Comparison of ENCODE assay signal across 9 cellular contexts in genomic region chr17:4500188-4500565, GRCh38. TPM values are rescaled to one million over a fixed set of nuclear protein-coding genes. Genes with fewer than 3 reads are reported as not detected.
DNase-seq lines count a peak whose midpoint lies in the region; ATAC-seq lines count a peak whose summit lies in the region.
"Had no signal": no experiment of that assay in that cellular context is flagged by ENCODE, and none has a peak within 500 bp of the region (broad histone marks: within the 10 kb centered on the region; RNA-seq: fewer than 3 reads in every experiment).

No MANE protein-coding gene starts in this region.

- H3K4ac ChIP-seq in neuronal stem cell (ENCODE audit: low read length), result no peak overlapping the region

- H2BK15ac ChIP-seq in neuronal stem cell (ENCODE audit: low read length), result no peak overlapping the region

- WGBS in neuronal stem cell (ENCODE audit: extremely low coverage in 2 of 2, insufficient read length in 2 of 2, insufficient replicate concordance in 1 of 2), 2 donors, result no CpG with 5 or more reads among the region's 7 CpGs

- H4K91ac ChIP-seq in neuronal stem cell (ENCODE audit: low read depth, low read length, poor library complexity), result no peak overlapping the region

- no peak for ATAC-seq in CD4-positive, CD25-positive, alpha-beta regulatory T cell (ENCODE audit: low read depth in 2 of 2)
- ATAC-seq in GM21619 (IDR thresholded peaks at IDR 0.05; ENCODE audit: unreplicated experiment) (no peak), GM21526 (IDR thresholded peaks at IDR 0.05; ENCODE audit: low FRiP score, unreplicated experiment) (no peak)

- H4K8ac ChIP-seq in neuronal stem cell (ENCODE audit: low read depth, low read length), result no peak overlapping the region

- H3K36me3 ChIP-seq in CD4-positive, CD25-positive, alpha-beta regulatory T cell (ENCODE audit: control insufficient read depth, insufficient read depth, low read length), result no peaks in the 10 kb centered on the region
- H3K36me3 ChIP-seq in effector memory CD4-positive, alpha-beta T cell (ENCODE audit: control insufficient read depth, insufficient read depth, low read length), result no peaks in the 10 kb centered on the region
- no peaks in the 10 kb centered on the region for H3K36me3 ChIP-seq in neuronal stem cell (replicated peaks in 1 of 2; ENCODE audit: control insufficient read depth in 2 of 2, insufficient read depth in 2 of 2, low read length in 2 of 2)

- no peak overlapping the region for H2BK5ac ChIP-seq in neuronal stem cell (ENCODE audit: low read length)

- no peak overlapping the region for H3K14ac ChIP-seq in neuronal stem cell (ENCODE audit: low read length)

- peak overlapping the region; percentile 5 for H3K18ac ChIP-seq in neuronal stem cell (ENCODE audit: low read length)

- H3K27ac Mint-ChIP-seq in CD4-positive, CD25-positive, alpha-beta regulatory T cell, result peak overlapping the region in 2 of 3 donors; percentile 75 to 87

- peaks cover 10% of the 10 kb centered on the region for H3K27me3 ChIP-seq in CD4-positive, CD25-positive, alpha-beta regulatory T cell (ENCODE audit: control insufficient read depth, insufficient read depth, low read length)
- peaks cover 11% of the 10 kb centered on the region for H3K27me3 ChIP-seq in effector memory CD4-positive, alpha-beta T cell (replicated peaks; ENCODE audit: control insufficient read depth, insufficient read depth, low read length, poor library complexity, severe bottlenecking)
- H3K27me3 ChIP-seq in neuronal stem cell (ENCODE audit: control insufficient read depth in 3 of 3, insufficient read depth in 3 of 3, low read depth in 1 of 3, low read length in 3 of 3), result peaks cover 11 to 80% (median 45%) of the 10 kb centered on the region in 3 experiments

- no peak overlapping the region for H2BK12ac ChIP-seq in neuronal stem cell (ENCODE audit: low read length)

- no peaks in the 10 kb centered on the region for H3K9me3 ChIP-seq in CD4-positive, CD25-positive, alpha-beta regulatory T cell (ENCODE audit: control insufficient read depth in 2 of 2, low read length in 2 of 2)
- no peaks in the 10 kb centered on the region for H3K9me3 ChIP-seq in effector memory CD4-positive, alpha-beta T cell (ENCODE audit: control insufficient read depth, low read length)
- no peaks in the 10 kb centered on the region for H3K9me3 ChIP-seq in neuronal stem cell (replicated peaks in 1 of 2; ENCODE audit: control insufficient read depth in 2 of 2, insufficient read depth in 1 of 2, low read depth in 1 of 2, low read length in 2 of 2)

- no peaks in the 10 kb centered on the region for H3K79me1 ChIP-seq in neuronal stem cell (ENCODE audit: low read depth, low read length)

- no peak overlapping the region for H3K4me2 ChIP-seq in neuronal stem cell (ENCODE audit: insufficient read depth, low read length, poor library complexity, severe bottlenecking)

- H2AK5ac ChIP-seq in neuronal stem cell (ENCODE audit: low read depth, low read length), result peak overlapping the region; percentile 68

- H3K27ac ChIP-seq in CD4-positive, CD25-positive, alpha-beta regulatory T cell (ENCODE audit: insufficient read depth, low read length, poor library complexity, severe bottlenecking), result no peak overlapping the region
- no peak overlapping the region for H3K27ac ChIP-seq in effector memory CD4-positive, alpha-beta T cell (ENCODE audit: insufficient read depth, low read length, poor library complexity, severe bottlenecking)
- H3K27ac ChIP-seq in neuronal stem cell (replicated peaks; ENCODE audit: low read length), result no peak overlapping the region

- H3K4me3 ChIP-seq in CD4-positive, CD25-positive, alpha-beta regulatory T cell (ENCODE audit: low read depth, low read length), result no peak overlapping the region
- H3K4me3 ChIP-seq in effector memory CD4-positive, alpha-beta T cell (ENCODE audit: insufficient read depth, low read depth, low read length, poor library complexity, severe bottlenecking), result peak overlapping the region; percentile 59
- H3K4me3 ChIP-seq in neuronal stem cell (ENCODE audit: low read length in 2 of 2), result no peak overlapping the region

- H3K9ac ChIP-seq in neuronal stem cell (ENCODE audit: low read depth, low read length, poor library complexity), result no peak overlapping the region

- H3K27me3 Mint-ChIP-seq in CD4-positive, CD25-positive, alpha-beta regulatory T cell, result peaks cover 52% of the 10 kb centered on the region

- H3K23ac ChIP-seq in neuronal stem cell (ENCODE audit: low read depth, low read length, poor library complexity), result peak overlapping the region; percentile 60

- H3K4me1 ChIP-seq in CD4-positive, CD25-positive, alpha-beta regulatory T cell (ENCODE audit: control insufficient read depth, insufficient read depth, low read length, poor library complexity, severe bottlenecking), result peaks cover 28% of the 10 kb centered on the region
- H3K4me1 ChIP-seq in effector memory CD4-positive, alpha-beta T cell (ENCODE audit: control insufficient read depth, insufficient read depth, low read length, poor library complexity, severe bottlenecking), result peaks cover 27% of the 10 kb centered on the region
- H3K4me1 ChIP-seq in neuronal stem cell (ENCODE audit: control insufficient read depth in 2 of 2, insufficient read depth in 1 of 2, low read depth in 1 of 2, low read length in 2 of 2), result peaks cover 2 to 18% of the 10 kb centered on the region in 2 donors

- no peaks in the 10 kb centered on the region for H3K36me3 Mint-ChIP-seq in CD4-positive, CD25-positive, alpha-beta regulatory T cell

- no peak for DNase-seq in CD4-positive, CD25-positive, alpha-beta regulatory T cell
- peak; percentile 18 for DNase-seq in HuH-7 (ENCODE audit: low spot score)
- DNase-seq in effector memory CD4-positive, alpha-beta T cell, result no peak
- DNase-seq in neuronal stem cell (ENCODE audit: low spot score), result no peak
- no peak for DNase-seq in UCSD-AML1 (lab: John Stamatoyannopoulos, UW; ENCODE audit: unreplicated experiment)
- DNase-seq in germinal center (ENCODE audit: low spot score), result no peak
- DNase-seq: Karpas-422 had no signal

- H3K4me3 Mint-ChIP-seq in CD4-positive, CD25-positive, alpha-beta regulatory T cell, result peak overlapping the region; percentile 79 to 86 (median 82)

- no peak overlapping the region for H2BK120ac ChIP-seq in neuronal stem cell (ENCODE audit: low read depth, low read length)

- peak overlapping the region; percentile 53 for H2AFZ ChIP-seq in neuronal stem cell (ENCODE audit: low read length)

- H3K9me3 Mint-ChIP-seq in CD4-positive, CD25-positive, alpha-beta regulatory T cell, result no peaks in the 10 kb centered on the region

- peaks cover 0 to 35% (median 12%) of the 10 kb centered on the region in 4 donors for H3K4me1 Mint-ChIP-seq in CD4-positive, CD25-positive, alpha-beta regulatory T cell

RNA-seq across cellular contexts. Expression of gene SPNS2, which starts 1.5 kb away (rescaled TPM):
- 0.94 TPM for total RNA-seq in CD4-positive, CD25-positive, alpha-beta regulatory T cell
- polyA plus RNA-seq in CD4-positive, CD25-positive, alpha-beta regulatory T cell, result not detected
- 0.54 TPM for polyA plus RNA-seq in neuronal stem cell (2013, experiment 1 of 2)
- 0.58 TPM for polyA plus RNA-seq in neuronal stem cell (2013, experiment 2 of 2)

RNA-seq across cellular contexts. Expression of gene MYBBP1A, which starts 55.0 kb away (rescaled TPM):
- total RNA-seq in CD4-positive, CD25-positive, alpha-beta regulatory T cell, result 59.3 TPM
- polyA plus RNA-seq in CD4-positive, CD25-positive, alpha-beta regulatory T cell, result 10 to 100 TPM in 2 of 4 donors, 1 to 10 TPM in 2; 7.7 to 13.6 (median 10.7) TPM
- polyA plus RNA-seq in neuronal stem cell (2013, experiment 1 of 2), result 15.0 TPM
- 14.9 TPM for polyA plus RNA-seq in neuronal stem cell (2013, experiment 2 of 2)
